In the genomic region with DNA sequence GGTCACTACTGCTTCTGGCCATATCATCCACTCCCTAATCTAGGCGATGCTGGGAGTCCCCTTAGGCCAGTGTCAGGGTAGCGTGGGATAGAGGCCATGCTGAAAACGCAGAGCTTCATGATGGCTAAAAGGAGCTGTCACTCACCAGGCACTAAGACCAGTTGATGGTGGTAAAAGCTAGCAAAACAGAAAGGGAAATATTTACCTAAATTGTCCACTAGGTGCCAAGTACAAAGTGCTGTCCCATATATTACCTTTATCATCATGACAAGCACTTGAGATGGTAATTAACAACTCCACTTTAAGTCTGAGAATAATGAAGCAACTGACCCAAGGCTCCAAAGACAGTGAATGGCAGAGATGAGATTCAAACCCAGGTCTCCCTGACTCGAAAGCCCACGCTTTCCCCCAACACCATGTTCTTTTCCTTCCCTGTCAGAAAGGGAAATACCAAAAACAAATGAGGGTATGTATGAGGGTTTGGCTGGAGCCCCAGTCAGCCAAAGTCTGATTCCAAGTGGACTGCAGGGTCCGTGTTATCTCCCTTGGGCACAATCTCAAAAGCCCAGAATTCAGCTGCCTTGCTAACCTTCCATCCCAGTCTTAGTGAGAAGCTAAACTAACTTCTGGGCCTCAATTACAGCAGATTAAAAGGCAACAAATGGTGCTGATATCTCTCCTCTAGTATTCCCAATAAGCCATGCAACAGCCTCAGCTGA, we compare ENCODE assay signal across 12 cellular contexts.
A peak's percentile ranks its signal among the peaks of the same experiment; 100 is the strongest.
DNase-seq lines count a peak whose midpoint lies in the region; ATAC-seq and TF ChIP-seq lines count a peak whose summit lies in the region.
"Had no signal": no experiment of that assay in that cellular context is flagged by ENCODE, and none has a peak within 500 bp of the region (broad histone marks: within the 10 kb centered on the region; RNA-seq: fewer than 3 reads in every experiment).

No MANE protein-coding gene starts in this region.

- ATAC-seq in central memory CD8-positive, alpha-beta T cell (replicated peaks; ENCODE audit: extremely low read depth, poor library complexity, severe bottlenecking) = no peak
- ATAC-seq in HG02840 (IDR thresholded peaks at IDR 0.05; ENCODE audit: low FRiP score, unreplicated experiment) = no peak
- ATAC-seq: esophagus mucosa had no signal

- H3K9me2 ChIP-seq in GM23248 (ENCODE audit: insufficient read depth) = no peaks in the 10 kb centered on the region

- H3K36me3 Mint-ChIP-seq in central memory CD8-positive, alpha-beta T cell (ENCODE audit: insufficient read depth) = peaks cover 32% of the 10 kb centered on the region
- H3K36me3 Mint-ChIP-seq in CD8-positive, alpha-beta memory T cell = peaks cover 0 to 79% (median 14%) of the 10 kb centered on the region in 3 donors

- DNase-seq in cardiac muscle cell (ENCODE audit: low read depth in 1 of 2, low spot score in 1 of 2) (peak in 1 of 2 donors; percentile 61), cardiac septum (ENCODE audit: low spot score) (no peak), GM23248 (no peak), thyroid gland (no peak)
- DNase-seq in central memory CD8-positive, alpha-beta T cell (ENCODE audit: low spot score in 2 of 2) = no peak
- DNase-seq in CD8-positive, alpha-beta memory T cell = no peak
- DNase-seq: activated T-cell treated with anti-CD3 and anti-CD28 coated beads for 4 hours, Caco-2, SHP77 had no signal

- H3K27ac ChIP-seq in cardiac muscle cell (peak overlapping the region; percentile 31), mesodermal cell (ENCODE audit: low read depth, low read length, severe bottlenecking) (peak overlapping the region; percentile 36), GM23248 (no peak overlapping the region), thyroid gland (peak overlapping the region in 1 of 3 donors; percentile 17)
- no peak overlapping the region for H3K27ac ChIP-seq in CD8-positive, alpha-beta memory T cell (ENCODE audit: low read depth, low read length)

- no peaks in the 10 kb centered on the region for H3K27me3 Mint-ChIP-seq in central memory CD8-positive, alpha-beta T cell
- H3K27me3 Mint-ChIP-seq in CD8-positive, alpha-beta memory T cell = no peaks in the 10 kb centered on the region

- H3K4me3 Mint-ChIP-seq in central memory CD8-positive, alpha-beta T cell = no peak overlapping the region
- H3K4me3 Mint-ChIP-seq in CD8-positive, alpha-beta memory T cell = no peak overlapping the region

- H3K9me3 Mint-ChIP-seq in central memory CD8-positive, alpha-beta T cell = no peaks in the 10 kb centered on the region
- H3K9me3 Mint-ChIP-seq in CD8-positive, alpha-beta memory T cell = no peaks in the 10 kb centered on the region

- in situ Hi-C loops in GM23248 (cut with MboI) = no loop called here

- TF ChIP-seq CTCF in cardiac muscle cell (IDR thresholded peaks at IDR 0.05; ENCODE audit: low read depth, low read length) = no peak
- no peak for TF ChIP-seq CTCF in thyroid gland (IDR thresholded peaks at IDR 0.05)

- WGBS in mesodermal cell (ENCODE audit: insufficient coverage in 2 of 2), 2 experiments = 90 to 100% methylated on average over 4 of the region's 6 CpGs
- 64 to 68% methylated on average over 6 of the region's 6 CpGs for WGBS in GM23248 (ENCODE audit: low coverage in 1 of 2, low lambda C conversion rate in 2 of 2, missing lambda C conversion rate in 2 of 2), 2 experiments
- 78 to 80% methylated on average over 6 of the region's 6 CpGs for WGBS in thyroid gland, 2 donors

- no peak overlapping the region for H2AFZ ChIP-seq in GM23248

- POLR2A ChIA-PET in CD8-positive, alpha-beta memory T cell (lab: Charles Lee) = interaction anchor here (0.5 kb wide), 1 partner anchor 10 kb away, joined by 4 read pairs; no protein-coding TSS in a partner anchor

- peaks cover 26% of the 10 kb centered on the region for H3K4me1 ChIP-seq in cardiac muscle cell (ENCODE audit: low read depth)
- peaks cover 20% of the 10 kb centered on the region for H3K4me1 ChIP-seq in mesodermal cell (ENCODE audit: control insufficient read depth, insufficient read depth, low read length, poor library complexity, severe bottlenecking)
- peaks cover 14% of the 10 kb centered on the region for H3K4me1 ChIP-seq in GM23248 (ENCODE audit: insufficient read depth)
- H3K4me1 ChIP-seq in CD8-positive, alpha-beta memory T cell (ENCODE audit: insufficient read depth, low read length) = no peaks in the 10 kb centered on the region
- H3K4me1 ChIP-seq in thyroid gland = peaks cover 4 to 12% of the 10 kb centered on the region in 2 donors
- H3K4me1 ChIP-seq: Caco-2 had no signal

- H3K9me3 ChIP-seq in cardiac muscle cell (ENCODE audit: low read depth) = no peaks in the 10 kb centered on the region
- H3K9me3 ChIP-seq in mesodermal cell (ENCODE audit: control insufficient read depth, low read length) = no peaks in the 10 kb centered on the region
- H3K9me3 ChIP-seq in GM23248 (ENCODE audit: low read depth) = no peaks in the 10 kb centered on the region
- no peaks in the 10 kb centered on the region for H3K9me3 ChIP-seq in CD8-positive, alpha-beta memory T cell (ENCODE audit: low read length)
- H3K9me3 ChIP-seq in thyroid gland = no peaks in the 10 kb centered on the region
- H3K9me3 ChIP-seq: Caco-2 had no signal

- H3K4me3 ChIP-seq in cardiac muscle cell (no peak overlapping the region), mesodermal cell (ENCODE audit: extremely low read depth, insufficient read depth, low read length, poor library complexity, severe bottlenecking) (no peak overlapping the region), GM23248 (no peak overlapping the region), thyroid gland (replicated peaks in 1 of 3) (no peak overlapping the region)
- H3K4me3 ChIP-seq in CD8-positive, alpha-beta memory T cell (ENCODE audit: low read length) = no peak overlapping the region

- intact Hi-C loops in cardiac septum (cut with DNase I) = no loop called here
- intact Hi-C loops in thyroid gland (cut with DNase I) = no loop called here

- H3K27me3 ChIP-seq in cardiac muscle cell (no peaks in the 10 kb centered on the region), GM23248 (replicated peaks; ENCODE audit: insufficient read depth) (no peaks in the 10 kb centered on the region), thyroid gland (no peaks in the 10 kb centered on the region)
- no peaks in the 10 kb centered on the region for H3K27me3 ChIP-seq in CD8-positive, alpha-beta memory T cell (ENCODE audit: insufficient read depth, low read length, poor library complexity, severe bottlenecking)

- no peak overlapping the region for H3K4me2 ChIP-seq in GM23248 (ENCODE audit: unreplicated experiment)

- peaks cover 37% of the 10 kb centered on the region for H3F3A ChIP-seq in GM23248 (ENCODE audit: insufficient read depth)

- peak overlapping the region; percentile 65 for H3K27ac Mint-ChIP-seq in central memory CD8-positive, alpha-beta T cell (ENCODE audit: low read depth)
- peak overlapping the region in 4 of 8 donors; percentile 23 to 66 (median 54) for H3K27ac Mint-ChIP-seq in CD8-positive, alpha-beta memory T cell

- peaks cover 5% of the 10 kb centered on the region for H3K4me1 Mint-ChIP-seq in central memory CD8-positive, alpha-beta T cell
- peaks cover 5 to 24% (median 15%) of the 10 kb centered on the region in 3 donors for H3K4me1 Mint-ChIP-seq in CD8-positive, alpha-beta memory T cell

- H3K9ac ChIP-seq in GM23248 = no peak overlapping the region

- H4K20me1 ChIP-seq in GM23248 (ENCODE audit: insufficient read depth) = peaks cover 4% of the 10 kb centered on the region; the same call in 1 of the 2 replicates

- peaks cover 50% of the 10 kb centered on the region for H3K79me2 ChIP-seq in GM23248 (ENCODE audit: insufficient read depth)

- CTCF ChIA-PET in CD8-positive, alpha-beta memory T cell (lab: Charles Lee) = interaction anchor here (1.4 to 8.2 kb wide), 2 partner anchors 8 to 39 kb away, joined by 4 to 146 read pairs; no protein-coding TSS in a partner anchor

- TF ChIP-seq POLR2A in thyroid gland (IDR thresholded peaks at IDR 0.05) = no peak

- H3K36me3 ChIP-seq in cardiac muscle cell (peaks cover 50% of the 10 kb centered on the region), mesodermal cell (ENCODE audit: control insufficient read depth, insufficient read depth, low read length) (peaks cover 94% of the 10 kb centered on the region), GM23248 (ENCODE audit: low read depth) (peaks cover 45% of the 10 kb centered on the region; the same call in 1 of the 2 replicates), thyroid gland (peaks cover 34 to 35% of the 10 kb centered on the region in 2 donors)
- H3K36me3 ChIP-seq in CD8-positive, alpha-beta memory T cell (ENCODE audit: insufficient read depth, low read length) = peaks cover 39% of the 10 kb centered on the region

Comparison
In these comparisons a context has a peak if more than half of its experiments do, and no peak if none do; other contexts are left out.
1. H3K27ac ChIP-seq: peak in cardiac muscle cell (single experiment) and mesodermal cell (single experiment); none in GM23248 (single experiment) and CD8-positive, alpha-beta memory T cell (single experiment).